8 cellular contexts compared by ENCODE assay signal in the genomic region with DNA sequence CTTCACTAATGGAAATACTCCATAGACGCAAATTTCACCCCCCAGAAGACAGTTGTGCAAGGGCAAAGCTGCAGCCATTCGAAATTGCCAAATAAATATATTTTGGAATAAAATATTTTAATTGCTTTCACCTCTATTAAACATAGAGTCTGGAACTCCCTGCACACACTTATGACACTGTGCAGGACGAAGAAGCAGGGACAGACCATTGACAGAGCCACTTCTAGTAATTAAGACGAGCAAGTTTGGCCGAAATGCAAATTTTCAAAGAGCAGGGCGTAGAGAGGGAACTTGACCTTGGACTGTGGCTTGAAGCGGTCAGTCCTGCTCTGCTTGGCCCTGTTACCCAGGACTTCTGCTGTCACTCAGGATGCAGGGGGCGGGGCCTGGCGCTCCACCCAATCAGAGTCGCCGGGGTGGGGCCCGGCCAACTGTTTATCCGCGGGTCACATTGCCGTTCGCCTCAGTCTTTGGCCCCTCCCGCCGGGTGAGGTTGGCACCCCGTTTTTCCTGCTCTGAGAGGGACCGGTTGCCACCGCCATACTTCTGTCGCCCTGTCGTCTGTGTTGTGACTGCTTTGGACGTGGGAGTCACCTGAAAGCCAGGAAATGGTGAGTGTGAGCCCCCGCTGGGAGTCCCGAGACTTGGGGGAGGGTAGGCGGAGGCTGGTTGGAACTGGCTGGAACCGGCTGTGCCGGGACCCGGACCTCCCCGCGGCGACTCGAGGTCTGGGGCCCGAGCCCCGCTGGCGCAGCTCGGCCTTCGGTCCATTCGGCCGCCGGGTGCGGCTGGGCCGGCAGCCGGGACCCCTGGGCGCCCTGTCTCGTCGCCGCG. TPM values are rescaled to one million over a fixed set of nuclear protein-coding genes. Genes with fewer than 3 reads are reported as not detected.
DNase-seq lines count a peak whose midpoint lies in the region; ATAC-seq, FAIRE-seq and TF ChIP-seq lines count a peak whose summit lies in the region.

A gene (plus strand): TSS at position 466 of the 834 bp plus-strand sequence. CDS start 143 bp downstream, at position 609.

- POLR2A ChIA-PET in RWPE1 (lab: Yijun Ruan, JAX; ENCODE audit: low non-redundant PET) = no interaction called here

- H3F3A ChIP-seq in neural progenitor cell (ENCODE audit: low read depth) = peaks cover 8% of the 10 kb centered on the region

- no peak within 1 kb of the TSS for H3K27ac Mint-ChIP-seq in activated naive CD4-positive, alpha-beta T cell treated with anti-CD3 and anti-CD28 coated beads for 36 hours
- peak within 1 kb of the TSS; percentile 87 for H3K27ac Mint-ChIP-seq in neural progenitor cell
- peak within 1 kb of the TSS; percentile 74 for H3K27ac Mint-ChIP-seq in stimulated activated naive CD8-positive, alpha-beta T cell treated with anti-CD3 and anti-CD28 coated beads, Interleukin-15, Interleukin-2, amounts not matched to agents 100 ng/mL and 50 ng/mL, for 24 hours

- no peaks in the 10 kb centered on the region for H3K27me3 Mint-ChIP-seq in activated naive CD4-positive, alpha-beta T cell treated with anti-CD3 and anti-CD28 coated beads for 36 hours (ENCODE audit: low read depth)
- H3K27me3 Mint-ChIP-seq in neural progenitor cell (ENCODE audit: insufficient read depth, low read depth) = peaks cover 9% of the 10 kb centered on the region
- H3K27me3 Mint-ChIP-seq in stimulated activated naive CD8-positive, alpha-beta T cell treated with anti-CD3 and anti-CD28 coated beads, Interleukin-15, Interleukin-2, amounts not matched to agents 100 ng/mL and 50 ng/mL, for 24 hours = no peaks in the 10 kb centered on the region

- H3K9me3 Mint-ChIP-seq in activated naive CD4-positive, alpha-beta T cell treated with anti-CD3 and anti-CD28 coated beads for 36 hours = peaks cover 7% of the 10 kb centered on the region
- H3K9me3 Mint-ChIP-seq in neural progenitor cell = peaks cover 41% of the 10 kb centered on the region
- H3K9me3 Mint-ChIP-seq in stimulated activated naive CD8-positive, alpha-beta T cell treated with anti-CD3 and anti-CD28 coated beads, Interleukin-15, Interleukin-2, amounts not matched to agents 100 ng/mL and 50 ng/mL, for 24 hours = no peaks in the 10 kb centered on the region

- peaks cover 7% of the 10 kb centered on the region for H3K9me3 ChIP-seq in neural progenitor cell (ENCODE audit: low read depth)

- H3K36me3 ChIP-seq in neural progenitor cell = no peaks in the 10 kb centered on the region

- H3K27ac ChIP-seq in RWPE1 = peak within 1 kb of the TSS; percentile 80
- peak within 1 kb of the TSS; percentile 50 for H3K27ac ChIP-seq in neural progenitor cell

- no peaks in the 10 kb centered on the region for H3K4me1 ChIP-seq in neural progenitor cell

- peaks cover 14% of the 10 kb centered on the region for H3K36me3 Mint-ChIP-seq in activated naive CD4-positive, alpha-beta T cell treated with anti-CD3 and anti-CD28 coated beads for 36 hours (ENCODE audit: low read depth)
- H3K36me3 Mint-ChIP-seq in neural progenitor cell = peaks cover 12% of the 10 kb centered on the region
- H3K36me3 Mint-ChIP-seq in stimulated activated naive CD8-positive, alpha-beta T cell treated with anti-CD3 and anti-CD28 coated beads, Interleukin-15, Interleukin-2, amounts not matched to agents 100 ng/mL and 50 ng/mL, for 24 hours (ENCODE audit: low read depth) = peaks cover 13% of the 10 kb centered on the region

- TF ChIP-seq CTCF in RWPE1 (conservative IDR thresholded peaks at IDR 0.05; ENCODE audit: low read depth) (no peak), neural progenitor cell (IDR thresholded peaks at IDR 0.05) (no peak)

- peak within 1 kb of the TSS; percentile 87 for H3K4me3 ChIP-seq in neural progenitor cell

- CTCF ChIA-PET in RWPE1 (lab: Yijun Ruan, JAX) = interaction anchor here (0.8 to 1.2 kb wide), 2 partner anchors 184 to 267 kb away, joined by 3 to 6 read pairs; a partner anchor contains a TSS
- CTCF ChIA-PET in activated naive CD4-positive, alpha-beta T cell treated with anti-CD3 and anti-CD28 coated beads for 36 hours (lab: Charles Lee) = interaction anchor here (1.3 to 1.4 kb wide), 2 partner anchors 26 to 76 kb away, joined by 3 to 6 read pairs; a partner anchor contains a TSS

- H3K4me1 Mint-ChIP-seq in activated naive CD4-positive, alpha-beta T cell treated with anti-CD3 and anti-CD28 coated beads for 36 hours (ENCODE audit: low read depth) = peaks cover 7% of the 10 kb centered on the region
- peaks cover 3% of the 10 kb centered on the region for H3K4me1 Mint-ChIP-seq in neural progenitor cell
- peaks cover 14% of the 10 kb centered on the region for H3K4me1 Mint-ChIP-seq in stimulated activated naive CD8-positive, alpha-beta T cell treated with anti-CD3 and anti-CD28 coated beads, Interleukin-15, Interleukin-2, amounts not matched to agents 100 ng/mL and 50 ng/mL, for 24 hours (ENCODE audit: low read depth)

- FAIRE-seq in frontal cortex (lab: Jason Lieb, UNC) = peak; percentile 81

- no peaks in the 10 kb centered on the region for H4K20me1 ChIP-seq in neural progenitor cell (ENCODE audit: low read depth)

- H2AFZ ChIP-seq in neural progenitor cell (replicated peaks) = peak within 1 kb of the TSS; percentile 87

- H3K4me3 Mint-ChIP-seq in activated naive CD4-positive, alpha-beta T cell treated with anti-CD3 and anti-CD28 coated beads for 36 hours = peak within 1 kb of the TSS; percentile 80
- H3K4me3 Mint-ChIP-seq in neural progenitor cell = peak within 1 kb of the TSS; percentile 88
- H3K4me3 Mint-ChIP-seq in stimulated activated naive CD8-positive, alpha-beta T cell treated with anti-CD3 and anti-CD28 coated beads, Interleukin-15, Interleukin-2, amounts not matched to agents 100 ng/mL and 50 ng/mL, for 24 hours = peak within 1 kb of the TSS; percentile 84

- H3K27me3 ChIP-seq in neural progenitor cell = no peaks in the 10 kb centered on the region

- peak within 1 kb of the TSS; percentile 85 for H3K4me2 ChIP-seq in neural progenitor cell

- peak within 1 kb of the TSS; percentile 60 for H3K9ac ChIP-seq in neural progenitor cell

- intact Hi-C loops in activated naive CD4-positive, alpha-beta T cell treated with anti-CD3 and anti-CD28 coated beads for 36 hours (cut with micrococcal nuclease) = no loop called here

- H3K79me2 ChIP-seq in neural progenitor cell (ENCODE audit: low read depth) = peaks cover 36% of the 10 kb centered on the region

- DNase-seq in RWPE1 (ENCODE audit: low spot score) = peak; percentile 94
- DNase-seq in activated naive CD4-positive, alpha-beta T cell treated with anti-CD3 and anti-CD28 coated beads for 36 hours = peak; percentile 85
- peak; percentile 96 to 97 for DNase-seq in frontal cortex (ENCODE audit: low spot score in 2 of 2)
- DNase-seq in neural progenitor cell (ENCODE audit: low spot score) = peak; percentile 93
- no peak for DNase-seq in NCI-H1694 (lab: John Stamatoyannopoulos, UW)

- ATAC-seq in GM18511 (IDR thresholded peaks at IDR 0.05; ENCODE audit: unreplicated experiment) (peak; percentile 80), HG03139 (IDR thresholded peaks at IDR 0.05; ENCODE audit: unreplicated experiment) (peak; percentile 77)

RNA-seq across cellular contexts. Expression of the gene that starts here (rescaled TPM):
- 1 to 10 TPM; 1.6 TPM for total RNA-seq in activated naive CD4-positive, alpha-beta T cell treated with anti-CD3 and anti-CD28 coated beads for 36 hours
- total RNA-seq in frontal cortex = 13.5 TPM
- total RNA-seq in neural progenitor cell (ENCODE audit: low replicate concordance) = 16.3 and 16.5 TPM in 2 replicates
